In the genomic region with DNA sequence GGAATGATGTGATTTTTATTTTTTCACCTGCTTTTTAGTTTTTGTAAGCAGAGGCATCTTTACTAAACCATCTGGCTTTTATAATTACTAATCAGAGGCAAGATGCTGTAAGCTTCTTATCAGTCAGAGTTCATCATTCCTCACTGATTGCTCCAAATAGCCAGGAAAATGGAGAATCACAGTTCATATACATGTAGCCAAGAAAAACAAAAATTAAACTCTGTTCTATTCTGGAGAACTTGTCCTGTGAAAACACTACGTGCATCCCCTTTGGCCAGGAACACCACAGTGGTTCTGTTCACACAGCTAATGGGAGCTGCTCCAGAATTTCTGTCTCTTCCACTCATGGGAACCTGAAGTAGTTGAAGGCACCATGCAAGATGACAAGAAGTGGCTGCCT, we compare ENCODE assay signal across 16 cellular contexts.
A peak's percentile ranks its signal among the peaks of the same experiment; 100 is the strongest.
DNase-seq lines count a peak whose midpoint lies in the region; ATAC-seq and TF ChIP-seq lines count a peak whose summit lies in the region.
"Had no signal": no experiment of that assay in that cellular context is flagged by ENCODE, and none has a peak within 500 bp of the region (broad histone marks: within the 10 kb centered on the region; RNA-seq: fewer than 3 reads in every experiment).

No MANE protein-coding gene starts in this region.

- peaks cover 9% of the 10 kb centered on the region for H3K4me1 Mint-ChIP-seq in mesothelial cell of epicardium
- H3K4me1 Mint-ChIP-seq in stimulated activated effector memory CD8-positive, alpha-beta T cell treated with anti-CD3 and anti-CD28 coated beads, Interleukin-12 subunit alpha, Interleukin-12 subunit beta, amount 100 ng/mL, for 72 hours = no peaks in the 10 kb centered on the region

- no peaks in the 10 kb centered on the region for H3K27me3 Mint-ChIP-seq in mesothelial cell of epicardium (ENCODE audit: low read depth)

- peak; percentile 12 for DNase-seq in AG09319 (ENCODE audit: extremely low read depth, low read depth)
- peak; percentile 29 for DNase-seq in SK-N-SH
- peak; percentile 71 for DNase-seq in choroid plexus epithelial cell (ENCODE audit: low read depth)
- DNase-seq in mesothelial cell of epicardium (ENCODE audit: low spot score in 2 of 2, unreplicated experiment in 2 of 2) = no peak
- no peak for DNase-seq in COLO668 (lab: John Stamatoyannopoulos, UW; ENCODE audit: unreplicated experiment)
- DNase-seq in hypothalamus (lab: John Stamatoyannopoulos, UW) = no peak
- DNase-seq in stimulated activated effector memory CD8-positive, alpha-beta T cell treated with anti-CD3 and anti-CD28 coated beads, Interleukin-12 subunit alpha, Interleukin-12 subunit beta, amount 100 ng/mL, for 72 hours (ENCODE audit: low spot score in 2 of 2) = no peak
- DNase-seq in SHP77 treated with DMSO at 0.1 percent for 48 hours (lab: John Stamatoyannopoulos, UW) = no peak
- DNase-seq: CD8-positive, alpha-beta T cell; GM23248; NCI-H1092 treated with DMSO at 0.1 percent for 48 hours; NCI-H146; NCI-H2081; SHP77 had no signal

- H3K9me3 ChIP-seq in SK-N-SH = no peaks in the 10 kb centered on the region; the same call in 1 of the 2 replicates
- H3K9me3 ChIP-seq: BLaER1 treated with 17β-estradiol and CSF1 and Interleukin-3, amounts not matched to agents 10 nM and 100 nM had no signal

- no peaks in the 10 kb centered on the region for H3K27me3 ChIP-seq in SK-N-SH (ENCODE audit: insufficient read depth)
- H3K27me3 ChIP-seq: BLaER1 treated with 17β-estradiol and CSF1 and Interleukin-3, amounts not matched to agents 10 nM and 100 nM had no signal

- H3K4me3 Mint-ChIP-seq in mesothelial cell of epicardium = no peak overlapping the region
- H3K4me3 Mint-ChIP-seq in stimulated activated effector memory CD8-positive, alpha-beta T cell treated with anti-CD3 and anti-CD28 coated beads, Interleukin-12 subunit alpha, Interleukin-12 subunit beta, amount 100 ng/mL, for 72 hours = no peak overlapping the region
- H3K4me3 Mint-ChIP-seq: CD8-positive, alpha-beta T cell had no signal

- no peaks in the 10 kb centered on the region for H4K20me1 ChIP-seq in SK-N-SH (ENCODE audit: insufficient read depth)
- H4K20me1 ChIP-seq: BLaER1 treated with 17β-estradiol and CSF1 and Interleukin-3, amounts not matched to agents 10 nM and 100 nM had no signal

- no peaks in the 10 kb centered on the region for H3K79me2 ChIP-seq in SK-N-SH (ENCODE audit: insufficient read depth)

- H3K9ac ChIP-seq in SK-N-SH = no peak overlapping the region
- H3K9ac ChIP-seq: BLaER1 treated with 17β-estradiol and CSF1 and Interleukin-3, amounts not matched to agents 10 nM and 100 nM; GM23248 had no signal

- no peak for TF ChIP-seq CTCF in AG09319 (IDR thresholded peaks at IDR 0.05; ENCODE audit: low read depth, low read length)
- TF ChIP-seq CTCF in SK-N-SH (IDR thresholded peaks at IDR 0.05) = no peak
- TF ChIP-seq CTCF in choroid plexus epithelial cell (conservative IDR thresholded peaks at IDR 0.05; ENCODE audit: low read depth, low read length) = no peak
- no peak for TF ChIP-seq CTCF in mesothelial cell of epicardium (IDR thresholded peaks at IDR 0.05; ENCODE audit: unreplicated experiment)

- H3K4me3 ChIP-seq in SK-N-SH (ENCODE audit: low read depth in 2 of 2, low read length in 1 of 2) (no peak overlapping the region), choroid plexus epithelial cell (ENCODE audit: low read depth, low read length) (no peak overlapping the region)
- H3K4me3 ChIP-seq: BLaER1 treated with 17β-estradiol and CSF1 and Interleukin-3, amounts not matched to agents 10 nM and 100 nM; GM23248 had no signal

- peaks cover 15% of the 10 kb centered on the region for H3F3A ChIP-seq in SK-N-SH (replicated peaks; ENCODE audit: insufficient read depth)

- no peak for TF ChIP-seq RAD21 in SK-N-SH (IDR thresholded peaks at IDR 0.05; ENCODE audit: low read length)

- H3K27ac ChIP-seq in SK-N-SH (ENCODE audit: low read depth in 2 of 2, low read length in 1 of 2) = peak overlapping the region; percentile 33 to 77; a peak in 3 of 4 replicates
- H3K27ac ChIP-seq: BLaER1 treated with 17β-estradiol and CSF1 and Interleukin-3, amounts not matched to agents 10 nM and 100 nM; GM23248 had no signal

- no peak overlapping the region for H2AFZ ChIP-seq in SK-N-SH (ENCODE audit: low read depth)
- H2AFZ ChIP-seq: GM23248 had no signal

- no peaks in the 10 kb centered on the region for H3K36me3 ChIP-seq in SK-N-SH (replicated peaks in 1 of 2; ENCODE audit: control insufficient read depth in 1 of 2, insufficient read depth in 2 of 2, low read length in 1 of 2)
- H3K36me3 ChIP-seq: BLaER1 treated with 17β-estradiol and CSF1 and Interleukin-3, amounts not matched to agents 10 nM and 100 nM had no signal

- peak overlapping the region; percentile 22 for H3K27ac Mint-ChIP-seq in mesothelial cell of epicardium
- H3K27ac Mint-ChIP-seq in stimulated activated effector memory CD8-positive, alpha-beta T cell treated with anti-CD3 and anti-CD28 coated beads, Interleukin-12 subunit alpha, Interleukin-12 subunit beta, amount 100 ng/mL, for 72 hours = no peak overlapping the region
- H3K27ac Mint-ChIP-seq: CD8-positive, alpha-beta T cell had no signal

- CTCF ChIA-PET in SK-N-SH (lab: Yijun Ruan, JAX) = no interaction called here

- peaks cover 5% of the 10 kb centered on the region for H3K9me3 Mint-ChIP-seq in mesothelial cell of epicardium
- H3K9me3 Mint-ChIP-seq in stimulated activated effector memory CD8-positive, alpha-beta T cell treated with anti-CD3 and anti-CD28 coated beads, Interleukin-12 subunit alpha, Interleukin-12 subunit beta, amount 100 ng/mL, for 72 hours = peaks cover 4% of the 10 kb centered on the region

- POLR2A ChIA-PET in SK-N-SH (lab: Yijun Ruan, JAX) = no interaction called here

- H3K4me1 ChIP-seq in SK-N-SH (ENCODE audit: control insufficient read depth in 1 of 2, insufficient read depth in 2 of 2, low read depth in 1 of 2, low read length in 1 of 2) = peaks cover 0 to 8% of the 10 kb centered on the region in 2 experiments; a peak in 2 of 4 replicates

- no peaks in the 10 kb centered on the region for H3K36me3 Mint-ChIP-seq in mesothelial cell of epicardium
- H3K36me3 Mint-ChIP-seq in stimulated activated effector memory CD8-positive, alpha-beta T cell treated with anti-CD3 and anti-CD28 coated beads, Interleukin-12 subunit alpha, Interleukin-12 subunit beta, amount 100 ng/mL, for 72 hours = no peaks in the 10 kb centered on the region
- H3K36me3 Mint-ChIP-seq: CD8-positive, alpha-beta T cell had no signal

- ATAC-seq in stimulated activated effector memory CD8-positive, alpha-beta T cell treated with anti-CD3 and anti-CD28 coated beads, Interleukin-12 subunit alpha, Interleukin-12 subunit beta, amount 100 ng/mL, for 72 hours = no peak
- ATAC-seq: CD8-positive, alpha-beta T cell; HCT116 had no signal

- H3K4me2 ChIP-seq in SK-N-SH = no peak overlapping the region
- H3K4me2 ChIP-seq: BLaER1 treated with 17β-estradiol and CSF1 and Interleukin-3, amounts not matched to agents 10 nM and 100 nM had no signal

- 29% methylated on average over 1 of the region's 1 CpG for WGBS in SK-N-SH (ENCODE audit: low lambda C conversion rate)

- H3K9me2 ChIP-seq in SK-N-SH = no peaks in the 10 kb centered on the region

- peak; percentile 28 to 43; a peak in 2 of 4 replicates for TF ChIP-seq EP300 in SK-N-SH (IDR thresholded peaks at IDR 0.05; ENCODE audit: borderline replicate concordance in 1 of 2, low read depth in 1 of 2, low read length in 1 of 2)

TF ChIP-seq in SK-N-SH, 30 proteins besides CTCF, POLR2A, EP300 and RAD21 (continues in another document):
- TF ChIP-seq, protein P1, sequence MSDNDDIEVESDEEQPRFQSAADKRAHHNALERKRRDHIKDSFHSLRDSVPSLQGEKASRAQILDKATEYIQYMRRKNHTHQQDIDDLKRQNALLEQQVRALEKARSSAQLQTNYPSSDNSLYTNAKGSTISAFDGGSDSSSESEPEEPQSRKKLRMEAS (IDR thresholded peaks at IDR 0.05; ENCODE audit: low read depth) = no peak
- TF ChIP-seq, protein P2, sequence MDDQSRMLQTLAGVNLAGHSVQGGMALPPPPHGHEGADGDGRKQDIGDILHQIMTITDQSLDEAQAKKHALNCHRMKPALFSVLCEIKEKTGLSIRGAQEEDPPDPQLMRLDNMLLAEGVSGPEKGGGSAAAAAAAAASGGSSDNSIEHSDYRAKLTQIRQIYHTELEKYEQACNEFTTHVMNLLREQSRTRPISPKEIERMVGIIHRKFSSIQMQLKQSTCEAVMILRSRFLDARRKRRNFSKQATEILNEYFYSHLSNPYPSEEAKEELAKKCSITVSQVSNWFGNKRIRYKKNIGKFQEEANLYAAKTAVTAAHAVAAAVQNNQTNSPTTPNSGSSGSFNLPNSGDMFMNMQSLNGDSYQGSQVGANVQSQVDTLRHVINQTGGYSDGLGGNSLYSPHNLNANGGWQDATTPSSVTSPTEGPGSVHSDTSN (IDR thresholded peaks at IDR 0.05) = 0 out of 2 replicates have a peak, but pooled peaks have one; percentile 12
- no peak for TF ChIP-seq NRF1 (IDR thresholded peaks at IDR 0.05; ENCODE audit: low read depth, low read length)
- TF ChIP-seq, protein P3, sequence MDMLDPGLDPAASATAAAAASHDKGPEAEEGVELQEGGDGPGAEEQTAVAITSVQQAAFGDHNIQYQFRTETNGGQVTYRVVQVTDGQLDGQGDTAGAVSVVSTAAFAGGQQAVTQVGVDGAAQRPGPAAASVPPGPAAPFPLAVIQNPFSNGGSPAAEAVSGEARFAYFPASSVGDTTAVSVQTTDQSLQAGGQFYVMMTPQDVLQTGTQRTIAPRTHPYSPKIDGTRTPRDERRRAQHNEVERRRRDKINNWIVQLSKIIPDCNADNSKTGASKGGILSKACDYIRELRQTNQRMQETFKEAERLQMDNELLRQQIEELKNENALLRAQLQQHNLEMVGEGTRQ (IDR thresholded peaks at IDR 0.05; ENCODE audit: borderline replicate concordance, low read depth, low read length) = no peak
- TF ChIP-seq JUND (IDR thresholded peaks at IDR 0.05) = no peak
- peak; percentile 23; the same call in 1 of the 2 replicates for TF ChIP-seq NFIC (IDR thresholded peaks at IDR 0.05; ENCODE audit: borderline replicate concordance)
- no peak for TF ChIP-seq RXRA (IDR thresholded peaks at IDR 0.05; ENCODE audit: borderline replicate concordance, low read depth)
- no peak for TF ChIP-seq FOSL2 (IDR thresholded peaks at IDR 0.05; ENCODE audit: borderline replicate concordance, low read depth)

Comparison
In these comparisons a context has a peak if more than half of its experiments do, and no peak if none do; other contexts are left out.
1. DNase-seq: peak in AG09319 (single experiment), SK-N-SH (single experiment) and choroid plexus epithelial cell (single experiment); none in mesothelial cell of epicardium (0 of 2), COLO668 (single experiment), hypothalamus (0 of 51), stimulated activated effector memory CD8-positive, alpha-beta T cell treated with anti-CD3 and anti-CD28 coated beads, Interleukin-12 subunit alpha, Interleukin-12 subunit beta, amount 100 ng/mL, for 72 hours (0 of 2) and SHP77 treated with DMSO at 0.1 percent for 48 hours (single experiment).